ENCODE assay signal across 22 cellular contexts in genomic region chr4:52877006-52877405, GRCh38. TPM values are rescaled to one million over a fixed set of nuclear protein-coding genes. Genes with fewer than 3 reads are reported as not detected.
DNase-seq lines count a peak whose midpoint lies in the region; ATAC-seq and TF ChIP-seq lines count a peak whose summit lies in the region.
"Had no signal": no experiment of that assay in that cellular context is flagged by ENCODE, and none has a peak within 500 bp of the region (broad histone marks: within the 10 kb centered on the region; RNA-seq: fewer than 3 reads in every experiment).

No MANE protein-coding gene starts in this region.

- H3K27me3 ChIP-seq in stomach: no peaks in the 10 kb centered on the region
- H3K27me3 ChIP-seq: BE2C had no signal

- H3K4me1 ChIP-seq in stomach: peaks cover 0 to 12% (median 0%) of the 10 kb centered on the region in 4 donors

- H3K4me3 Mint-ChIP-seq in activated CD4-positive, alpha-beta memory T cell treated with anti-CD3 and anti-CD28 coated beads for 36 hours: no peak overlapping the region
- H3K4me3 Mint-ChIP-seq: CD4-positive, CD25-positive, alpha-beta regulatory T cell; GM23338 had no signal

- no peaks in the 10 kb centered on the region for H3K9me3 Mint-ChIP-seq in activated CD4-positive, alpha-beta memory T cell treated with anti-CD3 and anti-CD28 coated beads for 36 hours
- H3K9me3 Mint-ChIP-seq: CD4-positive, CD25-positive, alpha-beta regulatory T cell had no signal

- TF ChIP-seq CTCF in stomach (IDR thresholded peaks at IDR 0.05): no peak

- H3K27me3 Mint-ChIP-seq in activated CD4-positive, alpha-beta memory T cell treated with anti-CD3 and anti-CD28 coated beads for 36 hours: no peaks in the 10 kb centered on the region
- H3K27me3 Mint-ChIP-seq: CD4-positive, CD25-positive, alpha-beta regulatory T cell had no signal

- TF ChIP-seq EP300 in stomach (IDR thresholded peaks at IDR 0.05): no peak

- TF ChIP-seq POLR2A in stomach (IDR thresholded peaks at IDR 0.05): no peak

- H3K27ac ChIP-seq in stomach: no peak overlapping the region

- 58 to 70% (median 63%) methylated on average over 3 of the region's 3 CpGs for WGBS in stomach, 5 donors

- no peak overlapping the region for H3K27ac Mint-ChIP-seq in activated CD4-positive, alpha-beta memory T cell treated with anti-CD3 and anti-CD28 coated beads for 36 hours
- H3K27ac Mint-ChIP-seq: CD4-positive, CD25-positive, alpha-beta regulatory T cell; GM23338 had no signal

- CTCF ChIA-PET in activated CD4-positive, alpha-beta memory T cell treated with anti-CD3 and anti-CD28 coated beads for 36 hours (lab: Charles Lee): no interaction called here

- no peaks in the 10 kb centered on the region for H3K9me3 ChIP-seq in stomach
- H3K9me3 ChIP-seq: BE2C had no signal

- H3K4me1 Mint-ChIP-seq in activated CD4-positive, alpha-beta memory T cell treated with anti-CD3 and anti-CD28 coated beads for 36 hours (ENCODE audit: low read depth): peaks cover 6% of the 10 kb centered on the region

- POLR2A ChIA-PET in activated CD4-positive, alpha-beta memory T cell treated with anti-CD3 and anti-CD28 coated beads for 36 hours (lab: Charles Lee): no interaction called here

- peak; percentile 86 for ATAC-seq in left ventricle myocardium superior
- ATAC-seq: GM12878, GM23338, HCT116 had no signal

- no peaks in the 10 kb centered on the region for H3K36me3 ChIP-seq in stomach
- H3K36me3 ChIP-seq: BE2C had no signal

- no peak overlapping the region for H3K4me3 ChIP-seq in stomach
- H3K4me3 ChIP-seq: GM12878, GM23338 had no signal

- DNase-seq in NCI-H82 (lab: John Stamatoyannopoulos, UW): peak; percentile 14
- no peak for DNase-seq in NCI-H82 treated with DMSO at 0.1 percent for 48 hours (lab: John Stamatoyannopoulos, UW; ENCODE audit: unreplicated experiment)
- DNase-seq in SK-N-DZ (ENCODE audit: low spot score): peak; percentile 7
- DNase-seq in left ventricle myocardium superior: peak; percentile 66
- DNase-seq in stomach: peak; percentile 27
- DNase-seq in NCI-H524 treated with DMSO at 0.1 percent for 48 hours (lab: John Stamatoyannopoulos, UW): no peak
- no peak for DNase-seq in activated CD4-positive, alpha-beta memory T cell treated with anti-CD3 and anti-CD28 coated beads for 36 hours
- no peak for DNase-seq in NCI-H2227 (lab: John Stamatoyannopoulos, UW; ENCODE audit: unreplicated experiment)
- DNase-seq: BE2C; CD4-positive, CD25-positive, alpha-beta regulatory T cell; COR-L47; DMS153; EL; NCI-H1105 treated with DMSO at 0.1 percent for 48 hours; NCI-H187; NCI-H2107; NCI-H226; NCI-H69; SIG-M5 had no signal

- intact Hi-C loops in left ventricle myocardium superior (cut with micrococcal nuclease) (no loop called here), stomach (cut with DNase I; ENCODE audit: low total_unique reads) (no loop called here)
- intact Hi-C loops in activated CD4-positive, alpha-beta memory T cell treated with anti-CD3 and anti-CD28 coated beads for 36 hours (cut with micrococcal nuclease): no loop called here

- peaks cover 11% of the 10 kb centered on the region for H3K36me3 Mint-ChIP-seq in activated CD4-positive, alpha-beta memory T cell treated with anti-CD3 and anti-CD28 coated beads for 36 hours

RNA-seq across cellular contexts. Expression of gene RASL11B, which starts 14.9 kb away (rescaled TPM):
- polyA plus RNA-seq in SK-N-DZ (2014; cell fraction: cytosol; rRNA removed): 5.2 and 7.1 TPM in 2 replicates
- polyA plus RNA-seq in SK-N-DZ (2014; cell fraction: nucleus; rRNA removed): 6.7 and 6.9 TPM in 2 replicates
- total RNA-seq in left ventricle myocardium superior (4.1 TPM), stomach (1 to 10 TPM in 4 of 5 donors, not detected in 1; 1.2 to 6.4 (median 4.9) TPM)
- 1 to 10 TPM in 2 of 3 donors, under 1 TPM in 1; 0.83 to 2.9 (median 1.8) TPM for polyA plus RNA-seq in stomach
- under 1 TPM; 0.29 to 0.40 TPM for total RNA-seq in activated CD4-positive, alpha-beta memory T cell treated with anti-CD3 and anti-CD28 coated beads for 36 hours

Comparison
In these comparisons a context has a peak if more than half of its experiments do, and no peak if none do; other contexts are left out.
1. DNase-seq: peak in NCI-H82 (single experiment), SK-N-DZ (single experiment), left ventricle myocardium superior (single experiment) and stomach (single experiment); none in NCI-H82 treated with DMSO at 0.1 percent for 48 hours (single experiment), NCI-H524 treated with DMSO at 0.1 percent for 48 hours (single experiment), activated CD4-positive, alpha-beta memory T cell treated with anti-CD3 and anti-CD28 coated beads for 36 hours (single experiment) and NCI-H2227 (single experiment).